Comparison of ENCODE assay signal across 8 cellular contexts in the genomic region with DNA sequence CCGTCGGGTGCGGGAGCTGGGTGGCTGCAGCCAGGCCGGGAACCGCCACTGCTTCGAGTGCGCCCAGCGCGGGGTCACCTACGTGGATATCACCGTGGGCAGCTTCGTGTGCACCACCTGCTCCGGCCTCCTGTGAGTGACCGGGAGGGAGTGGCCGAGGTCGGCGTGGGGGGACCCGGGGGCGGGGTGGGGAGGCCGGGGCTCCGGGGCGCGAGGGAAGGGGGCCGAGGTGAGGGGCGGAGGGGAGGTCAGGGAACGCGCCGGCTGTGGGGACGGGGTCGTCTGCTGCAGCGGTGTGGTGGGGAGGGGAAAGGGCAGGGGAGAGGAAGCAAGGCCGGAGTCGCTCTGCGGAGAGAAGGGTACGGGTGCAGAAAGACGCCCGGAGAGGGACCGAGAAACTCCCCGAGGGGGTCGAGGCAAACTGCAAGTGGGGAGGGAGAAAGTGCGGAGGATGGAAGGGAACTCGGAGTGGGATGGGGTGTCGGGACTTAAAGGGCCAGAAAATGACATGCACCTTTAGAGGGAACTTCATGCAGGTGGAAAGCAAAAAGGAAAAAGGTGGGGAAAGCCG. TPM values are rescaled to one million over a fixed set of nuclear protein-coding genes. Genes with fewer than 3 reads are reported as not detected.
DNase-seq lines count a peak whose midpoint lies in the region; ATAC-seq and TF ChIP-seq lines count a peak whose summit lies in the region.

No MANE protein-coding gene starts in this region.

- H3K36me3 ChIP-seq in iPS DF 6.9 (ENCODE audit: control insufficient read depth, insufficient read depth, low read length) (no peaks in the 10 kb centered on the region), spleen (no peaks in the 10 kb centered on the region)

- H3K4me3 ChIP-seq in iPS DF 6.9 (ENCODE audit: low read length), result peak overlapping the region; percentile 72; the same call in 1 of the 2 replicates
- peak overlapping the region; percentile 89 to 98 (median 96) for H3K4me3 ChIP-seq in spleen

- peaks cover 3% of the 10 kb centered on the region for H3K36me3 Mint-ChIP-seq in activated B cell treated with CpG ODN at 0.5 μM for 24 hours (ENCODE audit: low read depth)

- H3K27ac Mint-ChIP-seq in activated B cell treated with CpG ODN at 0.5 μM for 24 hours, result no peak overlapping the region

- no peak for TF ChIP-seq POLR2A in spleen (IDR thresholded peaks at IDR 0.05)

- DNase-seq in NCI-H1417 (lab: John Stamatoyannopoulos, UW) (peak in 2 of 3 experiments; percentile 42 to 58), NCI-H1417 treated with DMSO at 0.1 percent for 48 hours (lab: John Stamatoyannopoulos, UW) (no peak), activated B cell treated with CpG ODN at 0.5 μM for 24 hours (no peak), iPS DF 6.9 (ENCODE audit: low read depth, low spot score) (no peak), spleen (no peak), AML-193 (lab: John Stamatoyannopoulos, UW) (no peak), sciatic nerve (ENCODE audit: low spot score) (no peak), GM10248 (ENCODE audit: extremely low spot score) (no peak)

- H3K27me3 Mint-ChIP-seq in activated B cell treated with CpG ODN at 0.5 μM for 24 hours, result no peaks in the 10 kb centered on the region

- TF ChIP-seq CTCF in activated B cell treated with CpG ODN at 0.5 μM for 24 hours (IDR thresholded peaks at IDR 0.05) (no peak), spleen (IDR thresholded peaks at IDR 0.05 in 8 of 11, conservative IDR thresholded peaks at IDR 0.05 in 3 of 11) (peak in 1 of 11 experiments; percentile 7), GM10248 (IDR thresholded peaks at IDR 0.05; ENCODE audit: control extremely low read depth, extremely low read depth, low read depth, missing control alignments) (no peak)

- CTCF ChIA-PET in activated B cell treated with CpG ODN at 0.5 μM for 24 hours (lab: Charles Lee) (no interaction called here), GM10248 (lab: Yijun Ruan, JAX) (interaction anchor here (1.0 to 3.4 kb wide), 3 partner anchors 10 to 70 kb away, joined by 3 to 14 read pairs (median 5); no protein-coding TSS in a partner anchor)

- peak overlapping the region; percentile 100 for H3K4me3 Mint-ChIP-seq in activated B cell treated with CpG ODN at 0.5 μM for 24 hours

- no peak for ATAC-seq in activated B cell treated with CpG ODN at 0.5 μM for 24 hours (ENCODE audit: low read depth)
- no peak for ATAC-seq in sciatic nerve

- H3K27ac ChIP-seq in iPS DF 6.9 (ENCODE audit: low read length) (no peak overlapping the region), spleen (peak overlapping the region in 7 of 8 donors; percentile 60 to 89 (median 82))

- intact Hi-C loops in activated B cell treated with CpG ODN at 0.5 μM for 24 hours (cut with micrococcal nuclease), result loop anchor here (1.0 to 2.0 kb wide), 5 partner anchors 11 to 111 kb away; a partner anchor contains a TSS
- intact Hi-C loops in spleen (cut with DNase I; ENCODE audit: low total_unique reads), result no loop called here
- intact Hi-C loops in sciatic nerve (cut with DNase I), result no loop called here

- no CpG with 5 or more reads among the region's 44 CpGs for WGBS in iPS DF 6.9 (ENCODE audit: insufficient coverage, insufficient read length)
- WGBS in spleen, 5 donors, result 0 to 2% (median 1%) methylated on average over 33 to 44 of the region's 44 CpGs

- 0 out of 2 replicates have a peak, but pooled peaks cover 1% of the 10 kb centered on the region for H3K27me3 ChIP-seq in iPS DF 6.9 (ENCODE audit: control insufficient read depth, insufficient read depth, low read length)
- no peaks in the 10 kb centered on the region for H3K27me3 ChIP-seq in spleen (replicated peaks in 1 of 7)

- H3K4me1 ChIP-seq in iPS DF 6.9 (ENCODE audit: control insufficient read depth, insufficient read depth, low read length), result peaks cover 4% of the 10 kb centered on the region; the same call in 1 of the 2 replicates
- peaks cover 27 to 65% (median 54%) of the 10 kb centered on the region in 6 donors for H3K4me1 ChIP-seq in spleen

- peaks cover 39% of the 10 kb centered on the region for H3K4me1 Mint-ChIP-seq in activated B cell treated with CpG ODN at 0.5 μM for 24 hours

- POLR2A ChIA-PET in activated B cell treated with CpG ODN at 0.5 μM for 24 hours (lab: Charles Lee) (interaction anchor here (0.8 to 1.8 kb wide), 8 partner anchors 10 to 111 kb away, joined by 3 to 14 read pairs (median 6); a partner anchor contains a TSS), GM10248 (lab: Yijun Ruan, JAX) (interaction anchor here (0.6 to 0.7 kb wide), 2 partner anchors 60 to 203 kb away, joined by 3 to 4 read pairs; no protein-coding TSS in a partner anchor)

- no peaks in the 10 kb centered on the region for H3K9me3 Mint-ChIP-seq in activated B cell treated with CpG ODN at 0.5 μM for 24 hours

- H3K9me3 ChIP-seq in iPS DF 6.9 (ENCODE audit: control insufficient read depth, insufficient read depth, low read length) (no peaks in the 10 kb centered on the region), spleen (no peaks in the 10 kb centered on the region)

RNA-seq across cellular contexts. Expression of a gene that starts 0.5 kb away (rescaled TPM):
- 9.5 and 10.8 TPM in 2 replicates for total RNA-seq in activated B cell treated with CpG ODN at 0.5 μM for 24 hours
- total RNA-seq in spleen, result 100 to 1,000 TPM in 1 of 7 donors, 10 to 100 TPM in 6; 28.2 to 110 (median 52.3) TPM
- 10 to 100 TPM; 14.2 to 57.1 (median 17.4) TPM for polyA plus RNA-seq in spleen
- total RNA-seq in sciatic nerve, result 30.6 TPM

RNA-seq across cellular contexts. Expression of a gene that starts 34.2 kb away (rescaled TPM):
- total RNA-seq in activated B cell treated with CpG ODN at 0.5 μM for 24 hours (13.8 and 24.1 TPM in 2 replicates), spleen (10 to 100 TPM; 11.0 to 28.4 (median 21.1) TPM), sciatic nerve (13.6 TPM)
- polyA plus RNA-seq in spleen, result 10 to 100 TPM; 25.3 to 75.6 (median 50.6) TPM

RNA-seq across cellular contexts. Expression of a gene that starts 46.4 kb away (rescaled TPM):
- total RNA-seq in activated B cell treated with CpG ODN at 0.5 μM for 24 hours, result 137 and 174 TPM in 2 replicates
- 100 to 1,000 TPM; 145 to 333 (median 186) TPM for total RNA-seq in spleen
- polyA plus RNA-seq in spleen, result 100 to 1,000 TPM; 151 to 310 (median 269) TPM
- total RNA-seq in sciatic nerve, result 75.7 TPM

RNA-seq across cellular contexts. Expression of a gene that starts 46.6 kb away (rescaled TPM):
- 0.29 and 1.9 TPM in 2 replicates for total RNA-seq in activated B cell treated with CpG ODN at 0.5 μM for 24 hours
- total RNA-seq in spleen, result 1 to 10 TPM in 4 of 7 donors, under 1 TPM in 2, not detected in 1; 0.54 to 1.5 (median 1.2) TPM
- 1 to 10 TPM in 2 of 3 donors, under 1 TPM in 1; 0.67 to 1.6 (median 1.2) TPM for polyA plus RNA-seq in spleen
- total RNA-seq in sciatic nerve, result 1.2 TPM

RNA-seq across cellular contexts. Expression of a gene that starts 55.8 kb away (rescaled TPM):
- total RNA-seq in activated B cell treated with CpG ODN at 0.5 μM for 24 hours (not detected in 2 replicates), spleen (1 to 10 TPM in 3 of 7 donors, under 1 TPM in 3, not detected in 1; 0.32 to 2.1 (median 1.2) TPM), sciatic nerve (9.1 TPM)
- polyA plus RNA-seq in spleen, result under 1 TPM; 0.07 to 0.54 (median 0.14) TPM

Comparison
In these comparisons a context has a peak if more than half of its experiments do, and no peak if none do; other contexts are left out.
1. DNase-seq: peak in NCI-H1417 (2 of 3); none in NCI-H1417 treated with DMSO at 0.1 percent for 48 hours (single experiment), activated B cell treated with CpG ODN at 0.5 μM for 24 hours (single experiment), iPS DF 6.9 (single experiment), spleen (single experiment), AML-193 (0 of 2), sciatic nerve (single experiment) and GM10248 (single experiment).